Comparison of ENCODE assay signal across 30 cellular contexts in the genomic region with DNA sequence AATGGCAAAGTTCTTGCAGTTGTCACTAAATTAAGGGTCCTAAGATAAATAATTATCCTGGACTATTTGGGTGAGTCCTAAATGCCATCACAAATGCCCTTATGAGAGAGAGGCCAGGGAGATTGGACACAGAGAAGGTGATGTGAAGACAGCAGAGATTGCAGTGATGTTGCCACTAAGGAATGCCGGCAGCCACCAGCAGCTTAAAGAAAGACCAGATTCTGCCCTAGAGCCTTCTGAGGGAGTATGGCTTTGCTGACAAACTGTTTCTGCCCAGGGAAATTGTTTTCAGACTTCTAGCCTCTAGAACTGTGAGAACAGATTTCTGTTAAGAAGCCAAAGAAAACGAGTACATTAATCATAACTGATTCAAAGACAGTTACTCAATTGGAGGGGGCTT. TPM values are rescaled to one million over a fixed set of nuclear protein-coding genes. Genes with fewer than 3 reads are reported as not detected.
"Had no signal": no experiment of that assay in that cellular context is flagged by ENCODE, and none has a peak within 500 bp of the region (broad histone marks: within the 10 kb centered on the region; RNA-seq: fewer than 3 reads in every experiment).

No MANE protein-coding gene starts in this region.

- DNase-seq: hypothalamus; immature natural killer cell; kidney; left colon; left lung; lower lobe of right lung; mammary epithelial cell; mesenchymal stem cell; naive thymus-derived CD8-positive, alpha-beta T cell; nucleus accumbens; pancreas; posterior cingulate gyrus; psoas muscle; right lobe of liver; stimulated activated CD4-positive, alpha-beta T cell treated with anti-CD3 and anti-CD28 coated beads, Interleukin-12 subunit alpha, Interleukin-12 subunit beta, amount 100 ng/mL, for 4 hours; stimulated activated CD4-positive, alpha-beta T cell treated with anti-CD3 and anti-CD28 coated beads, Interleukin-15, amount 100 ng/mL, for 24 hours; stimulated activated CD4-positive, alpha-beta T cell treated with anti-CD3 and anti-CD28 coated beads, Interleukin-2, amount 100 ng/mL, for 24 hours; stimulated activated CD4-positive, alpha-beta T cell treated with anti-CD3 and anti-CD28 coated beads, Interleukin-4, amount 100 ng/mL, for 1 hour; stimulated activated naive B cell treated with anti-CD40 and anti-IgM and Interleukin-4, amounts not matched to agents 10 μg/mL and 1 μg/mL and 100 μg/mL, for 72 hours; stimulated activated naive CD8-positive, alpha-beta T cell treated with anti-CD3 and anti-CD28 coated beads, Interleukin-15, Interleukin-2, amounts not matched to agents 100 U/mL and 50 U/mL, for 24 hours; stomach; testis; thyroid gland; transverse colon; upper lobe of right lung had no signal

- ATAC-seq: left colon; left lung; lower lobe of right lung; naive thymus-derived CD8-positive, alpha-beta T cell; pancreas; psoas muscle; right lobe of liver; stimulated activated naive B cell treated with anti-CD40 and anti-IgM and Interleukin-4, amounts not matched to agents 10 μg/mL and 1 μg/mL and 100 μg/mL, for 72 hours; stimulated activated naive CD8-positive, alpha-beta T cell treated with anti-CD3 and anti-CD28 coated beads, Interleukin-15, Interleukin-2, amounts not matched to agents 100 U/mL and 50 U/mL, for 24 hours; upper lobe of right lung had no signal

- H3K27ac ChIP-seq: left lung, lower lobe of right lung, pancreas, psoas muscle, right atrium auricular region, right lobe of liver, skin epidermis, stomach, testis, thyroid gland, transverse colon, upper lobe of right lung had no signal

- H3K9me3 ChIP-seq: left lung, lower lobe of right lung, pancreas, psoas muscle, right atrium auricular region, right lobe of liver, stomach, testis, thyroid gland, transverse colon, upper lobe of right lung had no signal

- H3K4me1 ChIP-seq: left lung, lower lobe of right lung, pancreas, psoas muscle, right atrium auricular region, right lobe of liver, stomach, testis, thyroid gland, transverse colon, upper lobe of right lung had no signal

- H3K4me3 ChIP-seq: left lung, lower lobe of right lung, pancreas, psoas muscle, right atrium auricular region, right lobe of liver, skin epidermis, stomach, testis, thyroid gland, transverse colon, upper lobe of right lung had no signal

- H3K27me3 ChIP-seq: left lung, pancreas, right atrium auricular region, right lobe of liver, stomach, testis, thyroid gland, transverse colon, upper lobe of right lung had no signal

RNA-seq across cellular contexts. Expression of a gene that starts 30.2 kb away (rescaled TPM):
- total RNA-seq: kidney; left colon; left lung; liver; lower lobe of right lung; mammary epithelial cell; naive thymus-derived CD8-positive, alpha-beta T cell; neural crest cell; osteoblast; pancreas; psoas muscle; right atrium auricular region; right lobe of liver; stomach; thyroid gland; transverse colon; upper lobe of right lung had no signal
- polyA plus RNA-seq: immature natural killer cell; liver; mammary epithelial cell; naive thymus-derived CD8-positive, alpha-beta T cell; pancreas; psoas muscle; stomach had no signal

RNA-seq across cellular contexts. Expression of a gene that starts 54.2 kb away (rescaled TPM):
- total RNA-seq: kidney; left colon; naive thymus-derived CD8-positive, alpha-beta T cell; neural crest cell; osteoblast; psoas muscle; stomach; thyroid gland; transverse colon had no signal
- polyA plus RNA-seq: immature natural killer cell; naive thymus-derived CD8-positive, alpha-beta T cell; psoas muscle; stomach had no signal
